ENCODE assay signal across 17 cellular contexts in genomic region chr21:44969066-44969649, GRCh38. TPM values are rescaled to one million over a fixed set of nuclear protein-coding genes. Genes with fewer than 3 reads are reported as not detected.
A peak's percentile ranks its signal among the peaks of the same experiment; 100 is the strongest.
DNase-seq lines count a peak whose midpoint lies in the region; ATAC-seq and TF ChIP-seq lines count a peak whose summit lies in the region.
"Had no signal": no experiment of that assay in that cellular context is flagged by ENCODE, and none has a peak within 500 bp of the region (broad histone marks: within the 10 kb centered on the region; RNA-seq: fewer than 3 reads in every experiment).

No MANE protein-coding gene starts in this region.

- H3K27me3 ChIP-seq in HL-60 (ENCODE audit: insufficient read depth, poor library complexity, severe bottlenecking) = no peaks in the 10 kb centered on the region
- H3K27me3 ChIP-seq in gastroesophageal sphincter = no peaks in the 10 kb centered on the region
- no peaks in the 10 kb centered on the region for H3K27me3 ChIP-seq in rectal smooth muscle tissue (ENCODE audit: control insufficient read depth, insufficient read depth, low read length)
- H3K27me3 ChIP-seq: testis had no signal

- H3K27ac ChIP-seq in HL-60 (replicated peaks) (peak overlapping the region; percentile 95), RWPE1 (peak overlapping the region; percentile 71), gastroesophageal sphincter (peak overlapping the region in 3 of 4 donors; percentile 60 to 90 (median 80)), rectal smooth muscle tissue (ENCODE audit: low read depth, low read length) (peak overlapping the region; percentile 60)
- H3K27ac ChIP-seq: C4-2B, parathyroid adenoma, testis had no signal

- no peaks in the 10 kb centered on the region for H3K9me3 ChIP-seq in gastroesophageal sphincter
- H3K9me3 ChIP-seq: testis had no signal

- no peak for TF ChIP-seq POLR2A in gastroesophageal sphincter (IDR thresholded peaks at IDR 0.05)

- no peak for DNase-seq in HL-60 (ENCODE audit: low read depth in 1 of 2, low spot score in 1 of 2)
- DNase-seq in RWPE1 (ENCODE audit: low spot score) = no peak
- DNase-seq in NCI-H1092 (lab: John Stamatoyannopoulos, UW) = no peak
- no peak for DNase-seq in iPS-NIHi7 (ENCODE audit: extremely low spot score)
- DNase-seq: activated T-cell treated with anti-CD3 and anti-CD28 coated beads, Interleukin-2, amount 50 U/mL, for 72 hours; H9; NCI-H1417 treated with DMSO at 0.1 percent for 48 hours; NCI-H524 treated with DMSO at 0.1 percent for 48 hours; T-helper 1 cell; testis had no signal

- WGBS in gastroesophageal sphincter (ENCODE audit: low coverage in 1 of 2), 2 donors = no CpG with 5 or more reads among the region's 18 CpGs

- H3K4me1 ChIP-seq in gastroesophageal sphincter = peaks cover 0 to 87% (median 27%) of the 10 kb centered on the region in 3 donors
- peaks cover 29% of the 10 kb centered on the region for H3K4me1 ChIP-seq in rectal smooth muscle tissue (ENCODE audit: control insufficient read depth, insufficient read depth, low read length)
- H3K4me1 ChIP-seq: parathyroid adenoma, testis had no signal

- TF ChIP-seq CTCF in HL-60 (IDR thresholded peaks at IDR 0.05; ENCODE audit: insufficient read depth, low read length) (no peak), RWPE1 (conservative IDR thresholded peaks at IDR 0.05; ENCODE audit: low read depth) (no peak), gastroesophageal sphincter (IDR thresholded peaks at IDR 0.05) (no peak)

- peaks cover 0 to 39% of the 10 kb centered on the region in 2 donors for H3K36me3 ChIP-seq in gastroesophageal sphincter
- H3K36me3 ChIP-seq in rectal smooth muscle tissue (ENCODE audit: control insufficient read depth, insufficient read depth, low read length) = no peaks in the 10 kb centered on the region

- H3K9ac ChIP-seq in rectal smooth muscle tissue (ENCODE audit: low read length) = no peak overlapping the region
- H3K9ac ChIP-seq: parathyroid adenoma had no signal

- H3K4me3 ChIP-seq in HL-60 (replicated peaks; ENCODE audit: insufficient read depth, low read length) (no peak overlapping the region), gastroesophageal sphincter (peak overlapping the region in 1 of 2 donors; percentile 0), rectal smooth muscle tissue (ENCODE audit: low read length) (no peak overlapping the region)
- H3K4me3 ChIP-seq: K562, lung, testis had no signal

- CTCF ChIA-PET in RWPE1 (lab: Yijun Ruan, JAX) = interaction anchor here (0.6 to 0.9 kb wide), 3 partner anchors 172 to 240 kb away, joined by 3 read pairs; no protein-coding TSS in a partner anchor

- POLR2A ChIA-PET in RWPE1 (lab: Yijun Ruan, JAX; ENCODE audit: low non-redundant PET) = no interaction called here

- no peak for TF ChIP-seq EP300 in gastroesophageal sphincter (IDR thresholded peaks at IDR 0.05)

- no peak for ATAC-seq in gastroesophageal sphincter
- no peak for ATAC-seq in HG03460 (IDR thresholded peaks at IDR 0.05; ENCODE audit: unreplicated experiment)
- ATAC-seq: activated T-cell treated with anti-CD3 and anti-CD28 coated beads, Interleukin-2, amount 50 U/mL, for 72 hours had no signal

RNA-seq across cellular contexts. Expression of gene SLX9, which starts 29.3 kb away (rescaled TPM):
- 10 to 100 TPM; 15.7 to 53.9 (median 36.4) TPM for total RNA-seq in gastroesophageal sphincter

RNA-seq across cellular contexts. Expression of gene ITGB2, which starts 48.5 kb away (rescaled TPM):
- 100 to 1,000 TPM in 1 of 4 donors, 10 to 100 TPM in 3; 10.4 to 112 (median 41.4) TPM for total RNA-seq in gastroesophageal sphincter
